In genomic region chr19:10418281-10419199, GRCh38 we compare ENCODE assay signal across 9 cellular contexts. TPM values are rescaled to one million over a fixed set of nuclear protein-coding genes. Genes with fewer than 3 reads are reported as not detected.
DNase-seq lines count a peak whose midpoint lies in the region; ATAC-seq and TF ChIP-seq lines count a peak whose summit lies in the region.
"Had no signal": no experiment of that assay in that cellular context is flagged by ENCODE, and none has a peak within 500 bp of the region (broad histone marks: within the 10 kb centered on the region; RNA-seq: fewer than 3 reads in every experiment).

No MANE protein-coding gene starts in this region.

- peak overlapping the region; percentile 66 for H3K4me2 ChIP-seq in mammary epithelial cell (ENCODE audit: insufficient read depth, low read depth, low read length)

- no peak overlapping the region for H3K27ac ChIP-seq in mammary epithelial cell (ENCODE audit: insufficient read depth, low read depth, low read length)

- peaks cover 3% of the 10 kb centered on the region for H4K20me1 ChIP-seq in mammary epithelial cell (ENCODE audit: insufficient read depth, low read length)

- intact Hi-C loops in mammary epithelial cell (cut with micrococcal nuclease) = no loop called here
- intact Hi-C loops in posterior vena cava (cut with DNase I) = no loop called here
- intact Hi-C loops in cardiac septum (cut with DNase I) = no loop called here

- no peak overlapping the region for H3K9ac ChIP-seq in mammary epithelial cell (ENCODE audit: insufficient read depth, low read length)

- H3K4me1 ChIP-seq in mammary epithelial cell (ENCODE audit: insufficient read depth, low read length) = peaks cover 29% of the 10 kb centered on the region

- BruUV-seq in mammary epithelial cell (replicated peaks; lab: Mats Ljungman, UMichigan) = no TSS peak

- H3K27me3 ChIP-seq in mammary epithelial cell (ENCODE audit: insufficient read depth, low read length) = peaks cover 34% of the 10 kb centered on the region

- 5% methylated on average over 11 of the region's 35 CpGs for WGBS in mammary epithelial cell (ENCODE audit: low coverage, missing lambda C conversion rate)

- dilution Hi-C loops in mammary epithelial cell (cut with HindIII; ENCODE audit: low sequenced_read_pairs) = no loop called here

- DNase-seq in NCI-H82 (lab: John Stamatoyannopoulos, UW) (peak; percentile 59), NCI-H82 treated with DMSO at 0.1 percent for 48 hours (lab: John Stamatoyannopoulos, UW; ENCODE audit: unreplicated experiment) (no peak), NAMALWA (ENCODE audit: low spot score) (peak; percentile 73), mammary epithelial cell (no peak), retinal pigment epithelial cell (ENCODE audit: low read depth) (no peak), posterior vena cava (ENCODE audit: low spot score) (no peak), cardiac septum (ENCODE audit: low spot score) (no peak)
- DNase-seq: NCI-H2029 treated with DMSO at 0.1 percent for 48 hours had no signal

- CTCF ChIA-PET in mammary epithelial cell (lab: Charles Lee; ENCODE audit: low non-redundant PET) = interaction anchor here (0.5 kb wide), 1 partner anchor 160 kb away, joined by 4 read pairs; no protein-coding TSS in a partner anchor

- H3K36me3 ChIP-seq in mammary epithelial cell (ENCODE audit: insufficient read depth, low read length) = no peaks in the 10 kb centered on the region

- no peak for ATAC-seq in GM18873 (IDR thresholded peaks at IDR 0.05; ENCODE audit: low FRiP score, unreplicated experiment)

- no peaks in the 10 kb centered on the region for H3K79me2 ChIP-seq in mammary epithelial cell (ENCODE audit: insufficient read depth, low read length)

- H3K9me3 ChIP-seq in mammary epithelial cell (replicated peaks; ENCODE audit: insufficient read depth, low read length) = peaks cover 4% of the 10 kb centered on the region

- in situ Hi-C loops in mammary epithelial cell (cut with MboI; ENCODE audit: low sequenced_read_pairs in 2 of 2) = no loop called here

- H3K4me3 ChIP-seq in mammary epithelial cell (replicated peaks in 1 of 3; ENCODE audit: insufficient read depth in 1 of 3, low read depth in 2 of 3, low read length in 3 of 3) = no peak overlapping the region
- no peak overlapping the region for H3K4me3 ChIP-seq in retinal pigment epithelial cell (ENCODE audit: low read length)

- TF ChIP-seq CTCF in mammary epithelial cell (conservative IDR thresholded peaks at IDR 0.05 in 1 of 2, IDR thresholded peaks at IDR 0.05 in 1 of 2; ENCODE audit: extremely low read depth in 1 of 2, insufficient read depth in 1 of 2, low read depth in 1 of 2, low read length in 2 of 2) (no peak), retinal pigment epithelial cell (conservative IDR thresholded peaks at IDR 0.05; ENCODE audit: low read depth, low read length) (peak; percentile 21)

- H2AFZ ChIP-seq in mammary epithelial cell (ENCODE audit: low read depth, low read length) = no peak overlapping the region

RNA-seq across cellular contexts. Expression of gene PDE4A, which starts 1.8 kb away (rescaled TPM):
- total RNA-seq in mammary epithelial cell (1 to 10 TPM; 1.3 to 1.5 TPM), posterior vena cava (10 to 100 TPM; 10.9 to 12.8 TPM), cardiac septum (8.2 TPM)
- polyA plus RNA-seq in mammary epithelial cell = 0.45 TPM
- 2.4 TPM for polyA minus RNA-seq in mammary epithelial cell

RNA-seq across cellular contexts. Expression of gene CDC37, which starts 15.2 kb away (rescaled TPM):
- 100 to 1,000 TPM; 114 to 217 TPM for total RNA-seq in mammary epithelial cell
- polyA plus RNA-seq in mammary epithelial cell = 348 TPM
- 108 TPM for polyA minus RNA-seq in mammary epithelial cell
- 100 to 1,000 TPM; 106 to 109 TPM for total RNA-seq in posterior vena cava
- 140 TPM for total RNA-seq in cardiac septum

RNA-seq across cellular contexts. Expression of gene TYK2, which starts 38.2 kb away (rescaled TPM):
- 100 to 1,000 TPM in 1 of 2 donors, 10 to 100 TPM in 1; 43.5 to 110 TPM for total RNA-seq in mammary epithelial cell
- 29.4 TPM for polyA plus RNA-seq in mammary epithelial cell
- polyA minus RNA-seq in mammary epithelial cell = 100 TPM
- 10 to 100 TPM; 67.1 to 69.3 TPM for total RNA-seq in posterior vena cava
- 66.2 TPM for total RNA-seq in cardiac septum

Comparison
In these comparisons a context has a peak if more than half of its experiments do, and no peak if none do; other contexts are left out.
1. DNase-seq: peak in NCI-H82 (single experiment) and NAMALWA (single experiment); none in NCI-H82 treated with DMSO at 0.1 percent for 48 hours (single experiment), mammary epithelial cell (single experiment), retinal pigment epithelial cell (single experiment), posterior vena cava (single experiment) and cardiac septum (single experiment).